1 cellular context compared by ENCODE assay signal in the genomic region with DNA sequence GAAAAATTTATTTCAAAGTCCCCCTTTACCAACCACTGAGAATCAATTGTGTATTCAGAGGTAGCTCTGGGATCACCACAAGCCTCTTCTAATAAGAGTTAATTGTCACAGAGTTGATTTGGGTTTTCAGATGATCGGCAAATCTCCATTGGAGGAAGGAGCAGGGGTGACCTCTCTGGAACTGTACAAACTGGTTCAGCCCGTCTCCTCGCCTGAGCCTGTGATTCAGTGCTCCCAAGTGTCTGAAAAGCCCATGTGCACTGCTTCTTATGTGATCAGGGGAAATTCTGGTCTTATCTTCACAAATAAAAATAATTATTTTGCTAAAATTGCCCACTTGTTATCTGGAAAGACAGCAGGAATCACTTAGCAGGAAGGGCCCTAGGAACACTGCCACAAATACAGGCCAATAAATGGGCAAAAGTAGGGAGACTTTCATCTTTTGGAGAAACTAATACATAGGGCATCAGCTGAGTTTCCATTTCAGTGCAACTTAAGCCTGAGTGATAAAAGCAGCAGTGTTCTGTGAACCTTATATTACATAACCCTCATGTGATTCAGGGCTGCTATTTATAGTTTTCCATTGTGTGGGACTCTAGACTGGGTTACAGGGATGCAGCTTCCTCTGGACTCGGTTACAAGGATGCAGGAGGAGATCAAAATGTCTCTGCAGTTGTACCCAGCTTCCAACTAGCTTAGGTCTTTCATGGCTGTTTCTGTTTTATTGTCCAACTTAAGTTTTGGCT.
TF ChIP-seq lines count a peak whose summit lies in the region.

No MANE protein-coding gene starts in this region.

TF ChIP-seq in K562, 482 proteins besides CTCF, POLR2A, EP300 and RAD21 (continued from another document):
- TF ChIP-seq MEF2D (tag; conservative IDR thresholded peaks at IDR 0.05; ENCODE audit: low read depth) (peak; percentile 91), ZFP36 (IDR thresholded peaks at IDR 0.05; ENCODE audit: low read depth, low read length, partially characterized antibody) (no peak), ZNF24 (IDR thresholded peaks at IDR 0.05) (0 out of 2 replicates have a peak, but pooled peaks have one; percentile 36)
